11 cellular contexts compared by ENCODE assay signal in genomic region chr2:74550231-74550630, GRCh38. TPM values are rescaled to one million over a fixed set of nuclear protein-coding genes. Genes with fewer than 3 reads are reported as not detected.
DNase-seq lines count a peak whose midpoint lies in the region; ATAC-seq and TF ChIP-seq lines count a peak whose summit lies in the region.
"Had no signal": no experiment of that assay in that cellular context is flagged by ENCODE, and none has a peak within 500 bp of the region (broad histone marks: within the 10 kb centered on the region; RNA-seq: fewer than 3 reads in every experiment).

No MANE protein-coding gene starts in this region.

- no peak overlapping the region for H4K8ac ChIP-seq in H9 (replicated peaks; ENCODE audit: insufficient read length, low read depth, low read length)

- H2BK20ac ChIP-seq in H9 (ENCODE audit: low read depth, low read length, poor library complexity, severe bottlenecking): no peak overlapping the region

- no peak overlapping the region for H3K9ac ChIP-seq in H9 (ENCODE audit: extremely low read depth, insufficient read length, low read length)

- H3K4ac ChIP-seq in H9 (ENCODE audit: low read depth, low read length): no peak overlapping the region

- no peak overlapping the region for H3K4me2 ChIP-seq in H9 (ENCODE audit: insufficient read depth, insufficient read length, low read length)

- no peak for TF ChIP-seq CTCF in H9 (conservative IDR thresholded peaks at IDR 0.05)
- TF ChIP-seq CTCF in brain (conservative IDR thresholded peaks at IDR 0.05): no peak
- no peak for TF ChIP-seq CTCF in osteocyte (IDR thresholded peaks at IDR 0.05)
- TF ChIP-seq CTCF in omental fat pad (IDR thresholded peaks at IDR 0.05): no peak

- ATAC-seq in activated T-cell treated with anti-CD3 and anti-CD28 coated beads, Interleukin-2, amount 50 U/mL, for 72 hours (replicated peaks in 1 of 2): no peak
- ATAC-seq in omental fat pad (ENCODE audit: low FRiP score): no peak
- no peak for ATAC-seq in GM18858 (IDR thresholded peaks at IDR 0.05; ENCODE audit: unreplicated experiment)
- ATAC-seq: K562 had no signal

- H3K4me1 ChIP-seq in H9 (ENCODE audit: insufficient read depth, low read length): 0 out of 2 replicates have a peak, but pooled peaks cover 2% of the 10 kb centered on the region

- H3K23ac ChIP-seq in H9 (ENCODE audit: insufficient read length, low read depth, low read length): no peak overlapping the region

- H2BK15ac ChIP-seq in H9 (ENCODE audit: low read depth, low read length): no peak overlapping the region

- H4K5ac ChIP-seq in H9 (ENCODE audit: insufficient read length, low read depth, low read length): no peak overlapping the region

- H2AFZ ChIP-seq in H9 (ENCODE audit: low read length): no peak overlapping the region

- no peak overlapping the region for H2BK5ac ChIP-seq in H9 (ENCODE audit: insufficient read length, low read length)

- H3K79me1 ChIP-seq in H9 (ENCODE audit: insufficient read depth, low read depth, low read length, poor library complexity, severe bottlenecking): no peaks in the 10 kb centered on the region

- peaks cover 57% of the 10 kb centered on the region for H3K27me3 Mint-ChIP-seq in activated T-cell treated with anti-CD3 and anti-CD28 coated beads, Interleukin-2, amount 50 U/mL, for 72 hours (ENCODE audit: low read depth)
- peaks cover 48% of the 10 kb centered on the region for H3K27me3 Mint-ChIP-seq in activated T-cell treated with anti-CD3 and anti-CD28 coated beads, Interleukin-2, amount 50 U/mL, for 24 hours
- peaks cover 58% of the 10 kb centered on the region for H3K27me3 Mint-ChIP-seq in H9 (ENCODE audit: low read depth)
- peaks cover 25% of the 10 kb centered on the region for H3K27me3 Mint-ChIP-seq in brain
- H3K27me3 Mint-ChIP-seq in osteocyte (ENCODE audit: unreplicated experiment): no peaks in the 10 kb centered on the region

- H3K79me2 ChIP-seq in H9 (ENCODE audit: insufficient read depth, low read length): 0 out of 2 replicates have a peak, but pooled peaks cover 2% of the 10 kb centered on the region

- peaks cover 0 to 7% of the 10 kb centered on the region in 2 donors for H3K36me3 Mint-ChIP-seq in activated T-cell treated with anti-CD3 and anti-CD28 coated beads, Interleukin-2, amount 50 U/mL, for 72 hours (ENCODE audit: insufficient read depth in 2 of 2)
- peaks cover 7% of the 10 kb centered on the region for H3K36me3 Mint-ChIP-seq in activated T-cell treated with anti-CD3 and anti-CD28 coated beads, Interleukin-2, amount 50 U/mL, for 24 hours (ENCODE audit: low read depth)
- H3K36me3 Mint-ChIP-seq in H9 (ENCODE audit: insufficient read depth in 1 of 3, low read depth in 3 of 3): peaks cover 0 to 7% (median 4%) of the 10 kb centered on the region in 3 experiments; a peak in 6 of 7 replicates
- H3K36me3 Mint-ChIP-seq in brain: peaks cover 30% of the 10 kb centered on the region
- H3K36me3 Mint-ChIP-seq in osteocyte (ENCODE audit: unreplicated experiment): peaks cover 9% of the 10 kb centered on the region

- no peak overlapping the region for H2BK12ac ChIP-seq in H9 (ENCODE audit: insufficient read length, low read depth, low read length)

- peaks cover 18% of the 10 kb centered on the region for H3K23me2 ChIP-seq in H9 (ENCODE audit: insufficient read length, low read depth, low read length, poor library complexity, severe bottlenecking)

- peaks cover 28% of the 10 kb centered on the region for H3K4me1 Mint-ChIP-seq in activated T-cell treated with anti-CD3 and anti-CD28 coated beads, Interleukin-2, amount 50 U/mL, for 72 hours (ENCODE audit: low read depth)
- peaks cover 14% of the 10 kb centered on the region for H3K4me1 Mint-ChIP-seq in activated T-cell treated with anti-CD3 and anti-CD28 coated beads, Interleukin-2, amount 50 U/mL, for 24 hours (ENCODE audit: low read depth)
- H3K4me1 Mint-ChIP-seq in H9: peaks cover 29% of the 10 kb centered on the region in 2 experiments
- peaks cover 48% of the 10 kb centered on the region for H3K4me1 Mint-ChIP-seq in brain
- H3K4me1 Mint-ChIP-seq in osteocyte (ENCODE audit: unreplicated experiment): peaks cover 54% of the 10 kb centered on the region

- H3K27me3 ChIP-seq in H9 (ENCODE audit: insufficient read depth, low read length): no peaks in the 10 kb centered on the region; the same call in 1 of the 2 replicates

- H3K4me3 Mint-ChIP-seq in activated T-cell treated with anti-CD3 and anti-CD28 coated beads, Interleukin-2, amount 50 U/mL, for 72 hours: peak overlapping the region; percentile 48 to 76
- no peak overlapping the region for H3K4me3 Mint-ChIP-seq in activated T-cell treated with anti-CD3 and anti-CD28 coated beads, Interleukin-2, amount 50 U/mL, for 24 hours
- H3K4me3 Mint-ChIP-seq in H9 (peak overlapping the region; percentile 76 to 78; a peak in 4 of 5 replicates), brain (peak overlapping the region; percentile 37 to 73 (median 50)), osteocyte (ENCODE audit: unreplicated experiment) (peak overlapping the region; percentile 59)

- no peak for DNase-seq in activated T-cell treated with anti-CD3 and anti-CD28 coated beads, Interleukin-2, amount 50 U/mL, for 72 hours
- no peak for DNase-seq in activated T-cell treated with anti-CD3 and anti-CD28 coated beads, Interleukin-2, amount 50 U/mL, for 24 hours
- DNase-seq in H9 (no peak), osteocyte (ENCODE audit: extremely low spot score, unreplicated experiment) (no peak), omental fat pad (ENCODE audit: low spot score) (no peak), globus pallidus (ENCODE audit: low spot score) (no peak)
- DNase-seq: AML-193; stimulated activated CD4-positive, alpha-beta T cell treated with anti-CD3 and anti-CD28 coated beads, Interleukin-2, amount 100 ng/mL, for 48 hours had no signal

- no peaks in the 10 kb centered on the region for H3K9me3 Mint-ChIP-seq in activated T-cell treated with anti-CD3 and anti-CD28 coated beads, Interleukin-2, amount 50 U/mL, for 72 hours
- H3K9me3 Mint-ChIP-seq in activated T-cell treated with anti-CD3 and anti-CD28 coated beads, Interleukin-2, amount 50 U/mL, for 24 hours: no peaks in the 10 kb centered on the region
- H3K9me3 Mint-ChIP-seq in H9: no peaks in the 10 kb centered on the region
- H3K9me3 Mint-ChIP-seq in brain: no peaks in the 10 kb centered on the region
- H3K9me3 Mint-ChIP-seq in osteocyte (ENCODE audit: unreplicated experiment): no peaks in the 10 kb centered on the region

- no peak overlapping the region for H3K27ac ChIP-seq in H9 (ENCODE audit: insufficient read length, low read depth, low read length)

- no peak overlapping the region for H3K56ac ChIP-seq in H9 (ENCODE audit: insufficient read length, low read depth, low read length)

- no peaks in the 10 kb centered on the region for H3K9me3 ChIP-seq in H9 (ENCODE audit: control insufficient read depth, low read depth, low read length)

- H4K20me1 ChIP-seq in H9 (ENCODE audit: control insufficient read depth, insufficient read depth, insufficient read length): no peaks in the 10 kb centered on the region

- no peak overlapping the region for H3K27ac Mint-ChIP-seq in activated T-cell treated with anti-CD3 and anti-CD28 coated beads, Interleukin-2, amount 50 U/mL, for 72 hours
- H3K27ac Mint-ChIP-seq in activated T-cell treated with anti-CD3 and anti-CD28 coated beads, Interleukin-2, amount 50 U/mL, for 24 hours: no peak overlapping the region
- H3K27ac Mint-ChIP-seq in H9 (no peak overlapping the region), brain (no peak overlapping the region), osteocyte (ENCODE audit: unreplicated experiment) (no peak overlapping the region)

- no peak overlapping the region for H3K14ac ChIP-seq in H9 (ENCODE audit: insufficient read depth, low read length)

- no CpG with 5 or more reads among the region's 7 CpGs for WGBS in H9 (ENCODE audit: extremely low coverage, insufficient read length, low lambda C conversion rate)

- H2BK120ac ChIP-seq in H9 (ENCODE audit: low read depth, low read length, poor library complexity, severe bottlenecking): no peak overlapping the region

- no peak overlapping the region for H2AK5ac ChIP-seq in H9 (ENCODE audit: insufficient read length, low read length)

- no peak overlapping the region for H3T11ph ChIP-seq in H9 (ENCODE audit: low read length)

- H3K18ac ChIP-seq in H9 (ENCODE audit: insufficient read length, low read depth, low read length): no peak overlapping the region

- no peak overlapping the region for H4K91ac ChIP-seq in H9 (ENCODE audit: insufficient read length, low read depth, low read length)

RNA-seq across cellular contexts. Expression of gene LOXL3, which starts 3.5 kb away (rescaled TPM):
- total RNA-seq in activated T-cell treated with anti-CD3 and anti-CD28 coated beads, Interleukin-2, amount 50 U/mL, for 72 hours: 1 to 10 TPM; 3.1 to 3.6 TPM
- 29.0 and 29.8 TPM in 2 replicates for total RNA-seq in H9 (2021)
- 4.9 TPM for polyA plus RNA-seq in brain (ENCODE audit: insufficient read depth, low read depth, low replicate concordance)
- total RNA-seq in osteocyte: 58.1 and 62.1 TPM in 2 replicates
- total RNA-seq in omental fat pad: 10 to 100 TPM in 2 of 4 donors, 1 to 10 TPM in 2; 7.5 to 12.4 (median 9.1) TPM

RNA-seq across cellular contexts. Expression of gene DOK1, which starts 4.3 kb away (rescaled TPM):
- 10 to 100 TPM; 20.6 to 25.6 TPM for total RNA-seq in activated T-cell treated with anti-CD3 and anti-CD28 coated beads, Interleukin-2, amount 50 U/mL, for 72 hours
- 15.2 and 16.0 TPM in 2 replicates for total RNA-seq in H9 (2021)
- 9.7 TPM for polyA plus RNA-seq in brain (ENCODE audit: insufficient read depth, low read depth, low replicate concordance)
- 15.8 and 17.7 TPM in 2 replicates for total RNA-seq in osteocyte
- 10 to 100 TPM; 16.0 to 39.4 (median 30.5) TPM for total RNA-seq in omental fat pad

RNA-seq across cellular contexts. Expression of gene HTRA2, which starts 20.5 kb away (rescaled TPM):
- total RNA-seq in activated T-cell treated with anti-CD3 and anti-CD28 coated beads, Interleukin-2, amount 50 U/mL, for 72 hours: 10 to 100 TPM; 74.3 to 84.9 TPM
- total RNA-seq in H9 (2021) (24.1 and 24.9 TPM in 2 replicates), osteocyte (32.0 and 32.3 TPM in 2 replicates), omental fat pad (10 to 100 TPM; 30.7 to 45.6 (median 36.8) TPM)
- polyA plus RNA-seq in brain (ENCODE audit: insufficient read depth, low read depth, low replicate concordance): 65.7 TPM

RNA-seq across cellular contexts. Expression of gene AUP1, which starts 20.7 kb away (rescaled TPM):
- 100 to 1,000 TPM; 128 to 136 TPM for total RNA-seq in activated T-cell treated with anti-CD3 and anti-CD28 coated beads, Interleukin-2, amount 50 U/mL, for 72 hours
- total RNA-seq in H9 (2021) (91.5 and 93.6 TPM in 2 replicates), osteocyte (96.3 and 97.1 TPM in 2 replicates), omental fat pad (100 to 1,000 TPM; 120 to 157 (median 146) TPM)
- polyA plus RNA-seq in brain (ENCODE audit: insufficient read depth, low read depth, low replicate concordance): 77.9 TPM

RNA-seq across cellular contexts. Expression of gene DQX1, which starts 24.2 kb away (rescaled TPM):
- total RNA-seq in activated T-cell treated with anti-CD3 and anti-CD28 coated beads, Interleukin-2, amount 50 U/mL, for 72 hours: 1 to 10 TPM; 1.5 to 1.9 TPM
- 0.98 and 1.6 TPM in 2 replicates for total RNA-seq in H9 (2021)
- not detected for polyA plus RNA-seq in brain (ENCODE audit: insufficient read depth, low read depth, low replicate concordance)
- 0.26 and 0.32 TPM in 2 replicates for total RNA-seq in osteocyte
- total RNA-seq in omental fat pad: not detected
